In genomic region chr11:117774553-117774952, GRCh38 we compare ENCODE assay signal across 24 cellular contexts. TPM values are rescaled to one million over a fixed set of nuclear protein-coding genes. Genes with fewer than 3 reads are reported as not detected.
"Had no signal": no experiment of that assay in that cellular context is flagged by ENCODE, and none has a peak within 500 bp of the region (broad histone marks: within the 10 kb centered on the region; RNA-seq: fewer than 3 reads in every experiment).

No MANE protein-coding gene starts in this region.

- H3K27ac ChIP-seq: coronary artery, epithelial cell of prostate, esophagus squamous epithelium, gastroesophageal sphincter, heart left ventricle, hepatocyte, left lung, lower lobe of right lung had no signal

- H3K4me3 ChIP-seq: coronary artery, esophagus squamous epithelium, gastroesophageal sphincter, heart left ventricle, hepatocyte, left lung, lower lobe of right lung had no signal

- H3K36me3 ChIP-seq: esophagus squamous epithelium, left lung, lower lobe of right lung had no signal

- H3K9me3 ChIP-seq: esophagus squamous epithelium, gastroesophageal sphincter, heart left ventricle, left lung, lower lobe of right lung had no signal

- ATAC-seq: effector memory CD8-positive, alpha-beta T cell; esophagus mucosa; gastroesophageal sphincter; heart left ventricle; left lung; left ventricle myocardium superior; lower lobe of right lung; naive thymus-derived CD4-positive, alpha-beta T cell had no signal

- H3K4me1 ChIP-seq: esophagus squamous epithelium, gastroesophageal sphincter, heart left ventricle, left lung, lower lobe of right lung had no signal

- DNase-seq: dermis blood vessel endothelial cell; effector CD8-positive, alpha-beta T cell; effector memory CD8-positive, alpha-beta T cell; endodermal cell; erythroblast; esophagus squamous epithelium; foreskin fibroblast; heart left ventricle; hypothalamus; immature natural killer cell; islet precursor cell; kidney; kidney glomerular epithelial cell; left lung; left ventricle myocardium superior; lower lobe of right lung; mesenchymal stem cell; naive thymus-derived CD4-positive, alpha-beta T cell had no signal

RNA-seq across cellular contexts. Expression of gene DSCAML1, which starts 22.5 kb away (rescaled TPM):
- total RNA-seq: chondrocyte, esophagus mucosa had no signal
- polyA plus RNA-seq: immature natural killer cell; naive thymus-derived CD4-positive, alpha-beta T cell had no signal

RNA-seq across cellular contexts. Expression of gene FXYD2, which starts 50.0 kb away (rescaled TPM):
- total RNA-seq: chondrocyte, esophagus mucosa had no signal
